24 cellular contexts compared by ENCODE assay signal in genomic region chr2:31033032-31033431, GRCh38.
DNase-seq lines count a peak whose midpoint lies in the region; ATAC-seq and TF ChIP-seq lines count a peak whose summit lies in the region.
"Had no signal": no experiment of that assay in that cellular context is flagged by ENCODE, and none has a peak within 500 bp of the region (broad histone marks: within the 10 kb centered on the region; RNA-seq: fewer than 3 reads in every experiment).

No MANE protein-coding gene starts in this region.

- H3K36me3 ChIP-seq in A673 (ENCODE audit: insufficient read depth, low read length, poor library complexity, severe bottlenecking) = no peaks in the 10 kb centered on the region
- no peaks in the 10 kb centered on the region for H3K36me3 ChIP-seq in OCI-LY7 (ENCODE audit: insufficient read depth, low read length)
- H3K36me3 ChIP-seq in iPS DF 6.9 (ENCODE audit: control insufficient read depth, insufficient read depth, low read length) = no peaks in the 10 kb centered on the region

- BruUV-seq in A673 (replicated peaks; lab: Mats Ljungman, UMichigan) = no TSS peak
- BruUV-seq in OCI-LY7 (replicated peaks; lab: Mats Ljungman, UMichigan) = no TSS peak

- H3K79me2 ChIP-seq in OCI-LY7 (ENCODE audit: insufficient read depth, low read depth, low read length) = no peaks in the 10 kb centered on the region

- no CpG with 5 or more reads among the region's 1 CpG for WGBS in iPS DF 6.9 (ENCODE audit: insufficient coverage, insufficient read length)

- H4K20me1 ChIP-seq in OCI-LY7 (ENCODE audit: insufficient read depth, low read length) = no peaks in the 10 kb centered on the region

- H3K9me2 ChIP-seq in OCI-LY7 (ENCODE audit: insufficient read depth, low read length) = no peaks in the 10 kb centered on the region

- no peaks in the 10 kb centered on the region for H3K4me1 ChIP-seq in A673 (ENCODE audit: insufficient read depth, low read length, poor library complexity, severe bottlenecking)
- H3K4me1 ChIP-seq in OCI-LY7 (ENCODE audit: insufficient read depth, low read length, poor library complexity, severe bottlenecking) = no peaks in the 10 kb centered on the region
- H3K4me1 ChIP-seq in iPS DF 6.9 (ENCODE audit: control insufficient read depth, insufficient read depth, low read length) = no peaks in the 10 kb centered on the region

- CTCF ChIA-PET in A673 (lab: Charles Lee) = no interaction called here
- CTCF ChIA-PET in OCI-LY7 (lab: Charles Lee; ENCODE audit: unreplicated experiment) = no interaction called here

- H3K9me3 ChIP-seq in A673 (ENCODE audit: low read depth, low read length, poor library complexity, severe bottlenecking) = peaks cover 20% of the 10 kb centered on the region
- H3K9me3 ChIP-seq in OCI-LY7 (ENCODE audit: low read length) = peaks cover 19% of the 10 kb centered on the region
- no peaks in the 10 kb centered on the region for H3K9me3 ChIP-seq in iPS DF 6.9 (ENCODE audit: control insufficient read depth, insufficient read depth, low read length)

- H2AFZ ChIP-seq in OCI-LY7 (ENCODE audit: low read length) = no peak overlapping the region

- H3K4me3 ChIP-seq in A673 (ENCODE audit: low read depth, low read length, poor library complexity, severe bottlenecking) (no peak overlapping the region), OCI-LY7 (ENCODE audit: low read depth, low read length, poor library complexity, severe bottlenecking) (no peak overlapping the region), iPS DF 6.9 (ENCODE audit: low read length) (no peak overlapping the region)
- H3K4me3 ChIP-seq: skin epidermis had no signal

- intact Hi-C loops in A673 (cut with micrococcal nuclease; ENCODE audit: unreplicated experiment) (no loop called here), OCI-LY7 (cut with micrococcal nuclease; ENCODE audit: unreplicated experiment) (no loop called here)

- DNase-seq in A673 (ENCODE audit: low spot score) (no peak), OCI-LY7 (ENCODE audit: low spot score) (no peak), iPS DF 6.9 (ENCODE audit: low read depth, low spot score) (peak; percentile 5), COLO668 (lab: John Stamatoyannopoulos, UW; ENCODE audit: unreplicated experiment) (no peak), ureter (ENCODE audit: low spot score) (no peak), GM03348 (ENCODE audit: low spot score) (no peak)
- DNase-seq: ACHN; activated CD4-positive, alpha-beta T cell treated with anti-CD3 and anti-CD28 coated beads, Interleukin-2, amount 50 U/mL, for 48 hours; activated CD4-positive, CD25-positive, alpha-beta regulatory T cell; activated CD8-positive, alpha-beta memory T cell treated with anti-CD3 and anti-CD28 coated beads, Interleukin-2, amount 50 U/mL, for 48 hours; aorta; C1 segment of cervical spinal cord; caudate nucleus; HCEC 1CT; NCI-H1105; NCI-H2029; NCI-H2227 treated with DMSO at 0.1 percent for 48 hours; NCI-H774; OCI-M1; stimulated activated CD4-positive, alpha-beta T cell treated with anti-CD3 and anti-CD28 coated beads, Interleukin-2, amount 100 ng/mL, for 24 hours had no signal

- H3K27me3 ChIP-seq in A673 (replicated peaks; ENCODE audit: insufficient read depth, low read depth, low read length, poor library complexity) (no peaks in the 10 kb centered on the region), iPS DF 6.9 (ENCODE audit: control insufficient read depth, insufficient read depth, low read length) (no peaks in the 10 kb centered on the region)

- 0 out of 2 replicates have a peak, but pooled peaks have one; percentile 26 for TF ChIP-seq CTCF in A673 (conservative IDR thresholded peaks at IDR 0.05; ENCODE audit: low read depth, low read length)
- TF ChIP-seq CTCF in GM12873 (IDR thresholded peaks at IDR 0.05; ENCODE audit: insufficient read depth, low read depth, low read length, missing control alignments) = peak; percentile 12
- TF ChIP-seq CTCF in OCI-LY7 (conservative IDR thresholded peaks at IDR 0.05; ENCODE audit: low read length) = peak; percentile 38

- ATAC-seq in GM18517 (IDR thresholded peaks at IDR 0.05; ENCODE audit: unreplicated experiment) = no peak
- ATAC-seq: activated T-helper 17 cell treated with anti-CD3 and anti-CD28 coated beads, Interleukin-2, amount 50 U/mL, for 72 hours had no signal

- no peak overlapping the region for H3K4me2 ChIP-seq in OCI-LY7 (ENCODE audit: low read length)

- no peak overlapping the region for H3K27ac ChIP-seq in A673 (ENCODE audit: low read depth, low read length, poor library complexity, severe bottlenecking)
- no peak overlapping the region for H3K27ac ChIP-seq in OCI-LY7 (ENCODE audit: low read depth, low read length, poor library complexity, severe bottlenecking)
- H3K27ac ChIP-seq in iPS DF 6.9 (ENCODE audit: low read length) = no peak overlapping the region
- H3K27ac ChIP-seq: skin epidermis had no signal

- POLR2A ChIA-PET in A673 (lab: Charles Lee; ENCODE audit: low non-redundant PET) (no interaction called here), OCI-LY7 (lab: Charles Lee) (interaction anchor here (0.7 to 1.1 kb wide), 2 partner anchors 19 to 248 kb away, joined by 3 read pairs; no protein-coding TSS in a partner anchor)
